12 cellular contexts compared by ENCODE assay signal in the genomic region with DNA sequence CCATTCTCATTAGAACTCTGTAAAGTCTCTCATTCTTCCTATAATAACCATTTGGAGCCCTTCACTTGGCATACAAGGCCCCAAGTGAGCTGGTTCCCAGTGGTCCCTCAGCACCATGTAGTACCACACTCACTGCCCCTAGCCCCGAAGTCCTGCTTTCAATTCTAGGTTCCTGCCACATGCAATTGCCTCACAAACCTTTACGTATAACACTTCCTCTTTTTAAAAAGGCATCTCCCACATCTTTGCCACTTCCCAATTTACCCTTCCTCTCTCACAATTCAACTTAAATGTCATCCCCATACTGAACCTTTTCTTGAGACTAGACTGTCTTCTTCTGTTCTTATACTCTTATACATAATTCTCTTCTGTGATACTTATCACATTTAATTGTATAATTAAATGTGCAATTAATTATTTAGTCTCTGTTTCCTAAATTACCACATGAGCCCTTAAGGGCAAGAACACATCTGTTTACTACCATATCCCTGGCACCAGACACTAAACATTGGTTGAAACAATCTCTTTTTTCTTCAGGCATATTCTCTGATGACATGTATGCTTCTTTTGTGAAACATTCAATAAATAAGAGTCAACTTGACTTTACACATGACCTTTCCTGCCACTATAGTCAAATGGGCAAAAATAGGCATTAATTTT.
DNase-seq lines count a peak whose midpoint lies in the region; ATAC-seq and TF ChIP-seq lines count a peak whose summit lies in the region.
"Had no signal": no experiment of that assay in that cellular context is flagged by ENCODE, and none has a peak within 500 bp of the region (broad histone marks: within the 10 kb centered on the region; RNA-seq: fewer than 3 reads in every experiment).

No MANE protein-coding gene starts in this region.

- H3K14ac ChIP-seq in IMR-90 (replicated peaks; ENCODE audit: low read depth, low read length) = peak overlapping the region; percentile 33; the same call in 1 of the 2 replicates

- peak overlapping the region; percentile 2; the same call in 1 of the 2 replicates for H4K91ac ChIP-seq in IMR-90 (ENCODE audit: insufficient read depth, low read depth, low read length)

- ATAC-seq in GM21576 (IDR thresholded peaks at IDR 0.05; ENCODE audit: unreplicated experiment) (peak; percentile 63), IMR-90 (ENCODE audit: low read depth) (no peak), GM18498 (IDR thresholded peaks at IDR 0.05; ENCODE audit: unreplicated experiment) (no peak)
- no peak for ATAC-seq in activated naive CD4-positive, alpha-beta T cell treated with anti-CD3 and anti-CD28 coated beads, Interleukin-2, amount 50 U/mL, for 72 hours
- ATAC-seq: T-cell had no signal

- POLR2A ChIA-PET in IMR-90 (lab: Charles Lee; ENCODE audit: unreplicated experiment) = no interaction called here

- H4K20me1 ChIP-seq in BLaER1 treated with 17β-estradiol and CSF1 and Interleukin-3, amounts not matched to agents 10 nM and 100 nM = no peaks in the 10 kb centered on the region
- H4K20me1 ChIP-seq in IMR-90 (ENCODE audit: insufficient read depth, low read length) = no peaks in the 10 kb centered on the region

- CTCF ChIA-PET in IMR-90 (lab: Yijun Ruan, JAX) = interaction anchor here (0.6 kb wide), 1 partner anchor 17 kb away, joined by 3 read pairs; no protein-coding TSS in a partner anchor

- no peak for TF ChIP-seq CTCF in IMR-90 (conservative IDR thresholded peaks at IDR 0.05; ENCODE audit: low read depth, low read length)

- H2AK5ac ChIP-seq in IMR-90 (ENCODE audit: low read depth, low read length) = peak overlapping the region; percentile 90

- H4K8ac ChIP-seq in IMR-90 (ENCODE audit: low read depth in 2 of 2, low read length in 2 of 2) = peak overlapping the region; percentile 14 to 73; a peak in 3 of 4 replicates

- dilution Hi-C loops in IMR-90 (cut with HindIII; ENCODE audit: low sequenced_read_pairs, unreplicated experiment) = no loop called here

- peak overlapping the region; percentile 83; the same call in 1 of the 2 replicates for H2BK20ac ChIP-seq in IMR-90 (ENCODE audit: low read depth, low read length)

- WGBS in IMR-90 (ENCODE audit: extremely low coverage in 2 of 2, insufficient read length in 1 of 2), 2 experiments = 95 to 100% methylated on average over 1 to 2 of the region's 2 CpGs

- H3K9me3 ChIP-seq in BLaER1 treated with 17β-estradiol and CSF1 and Interleukin-3, amounts not matched to agents 10 nM and 100 nM (replicated peaks in 1 of 11) = no peaks in the 10 kb centered on the region
- H3K9me3 ChIP-seq in IMR-90 (ENCODE audit: control insufficient read depth, insufficient read depth, low read length) = no peaks in the 10 kb centered on the region

- no peak overlapping the region for H3K56ac ChIP-seq in IMR-90 (ENCODE audit: extremely low read depth, insufficient read depth, low read length)

- H3K27ac ChIP-seq in BLaER1 treated with 17β-estradiol and CSF1 and Interleukin-3, amounts not matched to agents 10 nM and 100 nM = peak overlapping the region in 8 of 11 experiments; percentile 37 to 69 (median 58); a peak in 15 of 22 replicates
- H3K27ac ChIP-seq in IMR-90 (ENCODE audit: insufficient read depth, low read length) (peak overlapping the region; percentile 25; the same call in 1 of the 2 replicates), epithelial cell of prostate (peak overlapping the region; percentile 62)
- H3K27ac ChIP-seq: C4-2B had no signal

- peak overlapping the region; percentile 81; the same call in 1 of the 2 replicates for H2BK120ac ChIP-seq in IMR-90 (ENCODE audit: low read depth, low read length)

- H4K5ac ChIP-seq in IMR-90 (ENCODE audit: low read depth, low read length) = peak overlapping the region; percentile 64; the same call in 1 of the 2 replicates

- no peaks in the 10 kb centered on the region for H3K27me3 ChIP-seq in BLaER1 treated with 17β-estradiol and CSF1 and Interleukin-3, amounts not matched to agents 10 nM and 100 nM
- no peaks in the 10 kb centered on the region for H3K27me3 ChIP-seq in IMR-90 (ENCODE audit: control insufficient read depth, insufficient read depth, low read length)

- H3K9me3 Mint-ChIP-seq in activated naive CD4-positive, alpha-beta T cell treated with anti-CD3 and anti-CD28 coated beads, Interleukin-2, amount 50 U/mL, for 72 hours = peaks cover 0 to 4% of the 10 kb centered on the region in 2 donors
- H3K9me3 Mint-ChIP-seq: activated naive CD4-positive, alpha-beta T cell treated with anti-CD3 and anti-CD28 coated beads, Interleukin-2, amount 50 U/mL, for 24 hours; T-cell had no signal

- H3K4ac ChIP-seq in IMR-90 (ENCODE audit: low read depth, low read length) = peak overlapping the region; percentile 76; the same call in 1 of the 2 replicates

- H2AK9ac ChIP-seq in IMR-90 (replicated peaks; ENCODE audit: low read depth, low read length, poor library complexity) = no peak overlapping the region

- no peak overlapping the region for H2AFZ ChIP-seq in IMR-90 (replicated peaks; ENCODE audit: low read length, poor library complexity)

- H3K9me1 ChIP-seq in IMR-90 (ENCODE audit: insufficient read depth, low read length) = no peaks in the 10 kb centered on the region

- in situ Hi-C loops in IMR-90 (cut with MboI; ENCODE audit: low sequenced_read_pairs) = loop anchor here (25.0 kb wide), 1 partner anchor 250 kb away; no protein-coding TSS in a partner anchor

- no TSS peak for BruUV-seq in IMR-90 (replicated peaks; lab: Mats Ljungman, UMichigan)

- no peak overlapping the region for H3K4me3 ChIP-seq in BLaER1 treated with 17β-estradiol and CSF1 and Interleukin-3, amounts not matched to agents 10 nM and 100 nM
- no peak overlapping the region for H3K4me3 ChIP-seq in IMR-90 (ENCODE audit: insufficient read depth, low read depth, low read length)

- H3K4me1 ChIP-seq in BLaER1 treated with 17β-estradiol and CSF1 and Interleukin-3, amounts not matched to agents 10 nM and 100 nM = peaks cover 29 to 60% (median 50%) of the 10 kb centered on the region in 10 experiments
- peaks cover 10% of the 10 kb centered on the region; the same call in 1 of the 2 replicates for H3K4me1 ChIP-seq in IMR-90 (ENCODE audit: control insufficient read depth, insufficient read depth, low read length)

- intact Hi-C loops in IMR-90 (cut with micrococcal nuclease) = no loop called here

- TF ChIP-seq RAD21 in IMR-90 (IDR thresholded peaks at IDR 0.05; ENCODE audit: low read length) = no peak

- H2BK5ac ChIP-seq in IMR-90 (ENCODE audit: low read depth, low read length, poor library complexity, severe bottlenecking) = peak overlapping the region; percentile 46

- H3K36me3 ChIP-seq in BLaER1 treated with 17β-estradiol and CSF1 and Interleukin-3, amounts not matched to agents 10 nM and 100 nM = no peaks in the 10 kb centered on the region
- H3K36me3 ChIP-seq in IMR-90 (ENCODE audit: control insufficient read depth, insufficient read depth, low read length) = no peaks in the 10 kb centered on the region

- H2BK15ac ChIP-seq in IMR-90 (ENCODE audit: low read depth, low read length) = peak overlapping the region; percentile 49; the same call in 1 of the 3 replicates

- H3K4me2 ChIP-seq in BLaER1 treated with 17β-estradiol and CSF1 and Interleukin-3, amounts not matched to agents 10 nM and 100 nM = peak overlapping the region; percentile 52 to 80 (median 63)
- H3K4me2 ChIP-seq in IMR-90 (ENCODE audit: low read depth, low read length) = no peak overlapping the region

- DNase-seq in IMR-90 (no peak), epithelial cell of prostate (ENCODE audit: low read depth, low spot score) (no peak), NCI-H748 (lab: John Stamatoyannopoulos, UW; ENCODE audit: unreplicated experiment) (no peak), hepatic stellate cell (ENCODE audit: low spot score) (no peak)
- no peak for DNase-seq in activated naive CD4-positive, alpha-beta T cell treated with anti-CD3 and anti-CD28 coated beads, Interleukin-2, amount 50 U/mL, for 72 hours (ENCODE audit: low spot score in 2 of 2)
- DNase-seq: erythroblast had no signal

- TF ChIP-seq POLR2A in IMR-90 (IDR thresholded peaks at IDR 0.05; ENCODE audit: low read depth, low read length) = no peak

- H3K27ac Mint-ChIP-seq in activated naive CD4-positive, alpha-beta T cell treated with anti-CD3 and anti-CD28 coated beads, Interleukin-2, amount 50 U/mL, for 72 hours = no peak overlapping the region
- H3K27ac Mint-ChIP-seq: activated naive CD4-positive, alpha-beta T cell treated with anti-CD3 and anti-CD28 coated beads, Interleukin-2, amount 50 U/mL, for 24 hours; T-cell had no signal

- H3K9ac ChIP-seq in BLaER1 treated with 17β-estradiol and CSF1 and Interleukin-3, amounts not matched to agents 10 nM and 100 nM = peak overlapping the region in 3 of 11 experiments; percentile 7 to 33 (median 10); a peak in 3 of 22 replicates
- no peak overlapping the region for H3K9ac ChIP-seq in IMR-90 (ENCODE audit: low read depth, low read length)

- H3K79me1 ChIP-seq in IMR-90 (ENCODE audit: low read depth in 1 of 2, low read length in 2 of 2) = 0 out of 4 replicates have a peak, but pooled peaks cover 0 to 3% of the 10 kb centered on the region in 2 experiments

- H3K23ac ChIP-seq in IMR-90 (ENCODE audit: low read depth, low read length) = peak overlapping the region; percentile 48; the same call in 1 of the 2 replicates

- peak overlapping the region; percentile 88 for H3K18ac ChIP-seq in IMR-90 (ENCODE audit: low read depth, low read length)

- H3K36me3 Mint-ChIP-seq in activated naive CD4-positive, alpha-beta T cell treated with anti-CD3 and anti-CD28 coated beads, Interleukin-2, amount 50 U/mL, for 72 hours = no peaks in the 10 kb centered on the region
- H3K36me3 Mint-ChIP-seq: activated naive CD4-positive, alpha-beta T cell treated with anti-CD3 and anti-CD28 coated beads, Interleukin-2, amount 50 U/mL, for 24 hours; T-cell had no signal

TF ChIP-seq in IMR-90, 13 proteins besides CTCF, POLR2A, EP300 and RAD21 (continues in another document):
- TF ChIP-seq FOS (IDR thresholded peaks at IDR 0.05; ENCODE audit: low read depth, low read length) = no peak
- no peak for TF ChIP-seq RFX5 (IDR thresholded peaks at IDR 0.05; ENCODE audit: low read depth, low read length)
- TF ChIP-seq BHLHE40 (IDR thresholded peaks at IDR 0.05; ENCODE audit: low read depth, low read length) = no peak
- TF ChIP-seq, protein P1, sequence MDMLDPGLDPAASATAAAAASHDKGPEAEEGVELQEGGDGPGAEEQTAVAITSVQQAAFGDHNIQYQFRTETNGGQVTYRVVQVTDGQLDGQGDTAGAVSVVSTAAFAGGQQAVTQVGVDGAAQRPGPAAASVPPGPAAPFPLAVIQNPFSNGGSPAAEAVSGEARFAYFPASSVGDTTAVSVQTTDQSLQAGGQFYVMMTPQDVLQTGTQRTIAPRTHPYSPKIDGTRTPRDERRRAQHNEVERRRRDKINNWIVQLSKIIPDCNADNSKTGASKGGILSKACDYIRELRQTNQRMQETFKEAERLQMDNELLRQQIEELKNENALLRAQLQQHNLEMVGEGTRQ (IDR thresholded peaks at IDR 0.05; ENCODE audit: low read depth, low read length) = no peak
- TF ChIP-seq MAZ (IDR thresholded peaks at IDR 0.05; ENCODE audit: borderline replicate concordance, low read depth, low read length) = no peak
- TF ChIP-seq MXI1 (IDR thresholded peaks at IDR 0.05; ENCODE audit: borderline replicate concordance, low read depth, low read length) = no peak
- TF ChIP-seq RCOR1 (IDR thresholded peaks at IDR 0.05; ENCODE audit: insufficient replicate concordance, low read length) = no peak
- no peak for TF ChIP-seq CEBPB (IDR thresholded peaks at IDR 0.05; ENCODE audit: low read depth, low read length)
